16 cellular contexts compared by ENCODE assay signal in genomic region chr4:3833326-3833989, GRCh38.
"Had no signal": no experiment of that assay in that cellular context is flagged by ENCODE, and none has a peak within 500 bp of the region (broad histone marks: within the 10 kb centered on the region; RNA-seq: fewer than 3 reads in every experiment).

No MANE protein-coding gene starts in this region.

- H3K4me2 ChIP-seq: smooth muscle cell had no signal

- H3K27ac ChIP-seq: colonic mucosa, esophagus squamous epithelium, gastroesophageal sphincter, ovary had no signal

- H3K4me3 ChIP-seq: colonic mucosa, esophagus squamous epithelium, gastroesophageal sphincter, ovary, smooth muscle cell had no signal

- DNase-seq: colonic mucosa; dermis blood vessel endothelial cell; esophagus squamous epithelium; foreskin fibroblast; glutamatergic neuron; immature natural killer cell; mammary epithelial cell; naive thymus-derived CD4-positive, alpha-beta T cell; nephron progenitor cell; ovary; stimulated activated CD4-positive, alpha-beta T cell treated with anti-CD3 and anti-CD28 coated beads, Interleukin-2, amount 100 ng/mL, for 48 hours; stimulated activated naive CD4-positive, alpha-beta T cell treated with Interleukin-2 at 50 U/mL for 16 hours; trophoblast cell had no signal

- FAIRE-seq: keratinocyte had no signal

- H3K9me3 ChIP-seq: colonic mucosa, esophagus squamous epithelium, ovary had no signal

- H3K36me3 ChIP-seq: colonic mucosa, esophagus squamous epithelium, gastroesophageal sphincter, ovary had no signal

- H3K27me3 ChIP-seq: colonic mucosa, ovary had no signal

- H3K4me1 ChIP-seq: colonic mucosa, esophagus squamous epithelium, gastroesophageal sphincter had no signal
